ENCODE assay signal across 8 cellular contexts in the genomic region with DNA sequence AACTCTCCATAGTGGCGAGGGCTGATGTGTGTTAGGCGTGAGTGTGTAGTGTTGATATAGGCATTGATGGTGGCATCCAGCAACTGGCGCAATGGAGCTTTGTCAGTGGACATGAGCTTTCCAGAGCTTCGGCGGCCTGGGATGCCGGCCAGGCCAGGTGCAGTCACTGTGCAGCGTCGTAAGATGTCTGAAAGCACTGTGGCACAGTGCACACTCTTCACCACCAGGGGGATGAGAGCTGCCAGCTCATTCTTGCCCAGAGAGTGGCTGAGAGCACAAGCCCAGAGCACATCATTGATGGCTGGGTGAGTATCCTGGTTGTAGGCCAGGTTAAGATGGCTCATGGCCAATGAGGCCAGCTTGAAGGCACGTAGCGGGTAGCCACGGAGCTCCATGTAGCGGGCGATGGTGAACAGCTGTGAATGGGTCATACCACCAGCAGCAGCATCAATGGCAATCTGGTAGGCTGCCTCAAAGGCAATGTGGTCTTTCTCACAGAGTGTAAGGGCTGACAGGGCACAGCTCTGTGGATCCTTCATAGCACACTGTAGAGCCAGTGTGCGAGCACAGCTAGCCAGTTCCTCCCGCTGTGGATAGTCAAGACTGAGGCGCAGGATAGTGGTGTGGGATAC. TPM values are rescaled to one million over a fixed set of nuclear protein-coding genes. Genes with fewer than 3 reads are reported as not detected.
DNase-seq lines count a peak whose midpoint lies in the region; ATAC-seq, FAIRE-seq and TF ChIP-seq lines count a peak whose summit lies in the region.

No MANE protein-coding gene starts in this region.

- peaks cover 6% of the 10 kb centered on the region for H3K36me3 Mint-ChIP-seq in activated naive CD4-positive, alpha-beta T cell treated with anti-CD3 and anti-CD28 coated beads for 36 hours (ENCODE audit: low read depth)

- H3K9me3 Mint-ChIP-seq in activated naive CD4-positive, alpha-beta T cell treated with anti-CD3 and anti-CD28 coated beads for 36 hours, result no peaks in the 10 kb centered on the region

- H3K27me3 Mint-ChIP-seq in activated naive CD4-positive, alpha-beta T cell treated with anti-CD3 and anti-CD28 coated beads for 36 hours (ENCODE audit: low read depth), result no peaks in the 10 kb centered on the region

- ATAC-seq in HG03196 (IDR thresholded peaks at IDR 0.05; ENCODE audit: unreplicated experiment), result no peak

- DNase-seq in AG08395 (ENCODE audit: low spot score) (peak; percentile 62), GM18507 (ENCODE audit: extremely low spot score, insufficient read length, low read depth) (no peak), SHP77 (lab: John Stamatoyannopoulos, UW) (peak; percentile 82 to 91), head of caudate nucleus (peak; percentile 21 to 83 (median 66)), putamen (ENCODE audit: low spot score) (peak; percentile 49)
- peak; percentile 81 for DNase-seq in activated naive CD4-positive, alpha-beta T cell treated with anti-CD3 and anti-CD28 coated beads for 36 hours

- CTCF ChIA-PET in activated naive CD4-positive, alpha-beta T cell treated with anti-CD3 and anti-CD28 coated beads for 36 hours (lab: Charles Lee), result interaction anchor here (0.7 to 6.1 kb wide), 20 partner anchors 8 to 474 kb away, joined by 3 to 155 read pairs (median 4); a partner anchor contains a TSS

- FAIRE-seq in GM18507 (lab: Jason Lieb, UNC), result peak; percentile 70

- peaks cover 13% of the 10 kb centered on the region for H3K4me1 Mint-ChIP-seq in activated naive CD4-positive, alpha-beta T cell treated with anti-CD3 and anti-CD28 coated beads for 36 hours (ENCODE audit: low read depth)

- TF ChIP-seq EP300 in Ishikawa (IDR thresholded peaks at IDR 0.05; ENCODE audit: borderline replicate concordance), result no peak

- no peak overlapping the region for H3K4me3 Mint-ChIP-seq in activated naive CD4-positive, alpha-beta T cell treated with anti-CD3 and anti-CD28 coated beads for 36 hours

- peak; percentile 72 for TF ChIP-seq RAD21 in Ishikawa (IDR thresholded peaks at IDR 0.05; ENCODE audit: low read depth)

- no peak overlapping the region for H3K27ac Mint-ChIP-seq in activated naive CD4-positive, alpha-beta T cell treated with anti-CD3 and anti-CD28 coated beads for 36 hours

- intact Hi-C loops in activated naive CD4-positive, alpha-beta T cell treated with anti-CD3 and anti-CD28 coated beads for 36 hours (cut with micrococcal nuclease), result loop anchor here (1.0 kb wide), 2 partner anchors 212 to 282 kb away; no protein-coding TSS in a partner anchor
- intact Hi-C loops in head of caudate nucleus (cut with DNase I), result loop anchor here (10.0 kb wide), 1 partner anchor 186 kb away; a partner anchor contains a TSS

TF ChIP-seq in Ishikawa, 13 proteins besides CTCF, POLR2A, EP300 and RAD21:
- TF ChIP-seq, protein P1, sequence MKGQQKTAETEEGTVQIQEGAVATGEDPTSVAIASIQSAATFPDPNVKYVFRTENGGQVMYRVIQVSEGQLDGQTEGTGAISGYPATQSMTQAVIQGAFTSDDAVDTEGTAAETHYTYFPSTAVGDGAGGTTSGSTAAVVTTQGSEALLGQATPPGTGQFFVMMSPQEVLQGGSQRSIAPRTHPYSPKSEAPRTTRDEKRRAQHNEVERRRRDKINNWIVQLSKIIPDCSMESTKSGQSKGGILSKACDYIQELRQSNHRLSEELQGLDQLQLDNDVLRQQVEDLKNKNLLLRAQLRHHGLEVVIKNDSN (IDR thresholded peaks at IDR 0.05), result no peak
- TF ChIP-seq, protein P2, sequence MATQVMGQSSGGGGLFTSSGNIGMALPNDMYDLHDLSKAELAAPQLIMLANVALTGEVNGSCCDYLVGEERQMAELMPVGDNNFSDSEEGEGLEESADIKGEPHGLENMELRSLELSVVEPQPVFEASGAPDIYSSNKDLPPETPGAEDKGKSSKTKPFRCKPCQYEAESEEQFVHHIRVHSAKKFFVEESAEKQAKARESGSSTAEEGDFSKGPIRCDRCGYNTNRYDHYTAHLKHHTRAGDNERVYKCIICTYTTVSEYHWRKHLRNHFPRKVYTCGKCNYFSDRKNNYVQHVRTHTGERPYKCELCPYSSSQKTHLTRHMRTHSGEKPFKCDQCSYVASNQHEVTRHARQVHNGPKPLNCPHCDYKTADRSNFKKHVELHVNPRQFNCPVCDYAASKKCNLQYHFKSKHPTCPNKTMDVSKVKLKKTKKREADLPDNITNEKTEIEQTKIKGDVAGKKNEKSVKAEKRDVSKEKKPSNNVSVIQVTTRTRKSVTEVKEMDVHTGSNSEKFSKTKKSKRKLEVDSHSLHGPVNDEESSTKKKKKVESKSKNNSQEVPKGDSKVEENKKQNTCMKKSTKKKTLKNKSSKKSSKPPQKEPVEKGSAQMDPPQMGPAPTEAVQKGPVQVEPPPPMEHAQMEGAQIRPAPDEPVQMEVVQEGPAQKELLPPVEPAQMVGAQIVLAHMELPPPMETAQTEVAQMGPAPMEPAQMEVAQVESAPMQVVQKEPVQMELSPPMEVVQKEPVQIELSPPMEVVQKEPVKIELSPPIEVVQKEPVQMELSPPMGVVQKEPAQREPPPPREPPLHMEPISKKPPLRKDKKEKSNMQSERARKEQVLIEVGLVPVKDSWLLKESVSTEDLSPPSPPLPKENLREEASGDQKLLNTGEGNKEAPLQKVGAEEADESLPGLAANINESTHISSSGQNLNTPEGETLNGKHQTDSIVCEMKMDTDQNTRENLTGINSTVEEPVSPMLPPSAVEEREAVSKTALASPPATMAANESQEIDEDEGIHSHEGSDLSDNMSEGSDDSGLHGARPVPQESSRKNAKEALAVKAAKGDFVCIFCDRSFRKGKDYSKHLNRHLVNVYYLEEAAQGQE (IDR thresholded peaks at IDR 0.05; ENCODE audit: low read depth), result no peak
- TF ChIP-seq TEAD4 (IDR thresholded peaks at IDR 0.05), result no peak
- TF ChIP-seq EGR1 (IDR thresholded peaks at IDR 0.05), result no peak
- TF ChIP-seq YY1 (IDR thresholded peaks at IDR 0.05; ENCODE audit: low read depth), result peak; percentile 44; the same call in 1 of the 2 replicates
- TF ChIP-seq, protein P3, sequence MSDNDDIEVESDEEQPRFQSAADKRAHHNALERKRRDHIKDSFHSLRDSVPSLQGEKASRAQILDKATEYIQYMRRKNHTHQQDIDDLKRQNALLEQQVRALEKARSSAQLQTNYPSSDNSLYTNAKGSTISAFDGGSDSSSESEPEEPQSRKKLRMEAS (IDR thresholded peaks at IDR 0.05), result no peak
- no peak for TF ChIP-seq ZBTB7A (IDR thresholded peaks at IDR 0.05; ENCODE audit: low read depth)
- no peak for TF ChIP-seq CEBPB (IDR thresholded peaks at IDR 0.05)

RNA-seq across cellular contexts. Expression of a gene that starts 6.7 kb away (rescaled TPM):
- 100 to 1,000 TPM; 117 to 126 TPM for total RNA-seq in activated naive CD4-positive, alpha-beta T cell treated with anti-CD3 and anti-CD28 coated beads for 36 hours

RNA-seq across cellular contexts. Expression of a gene that starts 7.6 kb away (rescaled TPM):
- 10 to 100 TPM; 14.3 to 16.9 TPM for total RNA-seq in activated naive CD4-positive, alpha-beta T cell treated with anti-CD3 and anti-CD28 coated beads for 36 hours

RNA-seq across cellular contexts. Expression of a gene that starts 32.3 kb away (rescaled TPM):
- total RNA-seq in activated naive CD4-positive, alpha-beta T cell treated with anti-CD3 and anti-CD28 coated beads for 36 hours, result 10 to 100 TPM; 43.5 to 48.3 TPM
